ENCODE assay signal across 20 cellular contexts in the genomic region with DNA sequence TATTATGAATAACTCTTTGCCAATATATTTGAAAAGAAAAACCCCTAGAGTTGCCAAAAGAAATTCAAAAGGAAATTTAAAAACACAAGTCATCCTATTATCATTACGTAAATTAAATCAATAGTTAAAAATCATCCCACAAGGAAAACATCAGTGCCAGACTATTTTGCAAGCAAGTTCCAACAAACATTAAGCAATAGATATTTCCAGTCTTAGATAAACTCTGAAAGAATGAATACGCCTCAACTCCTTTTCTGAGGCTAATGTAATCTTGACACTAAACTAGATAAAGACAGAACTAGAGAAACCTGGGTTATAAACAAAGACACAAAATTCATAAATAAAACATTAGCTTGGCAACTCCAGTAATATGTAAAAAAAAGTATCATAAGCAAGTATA.
"Had no signal": no experiment of that assay in that cellular context is flagged by ENCODE, and none has a peak within 500 bp of the region (broad histone marks: within the 10 kb centered on the region; RNA-seq: fewer than 3 reads in every experiment).

No MANE protein-coding gene starts in this region.

- DNase-seq: activated CD4-positive, alpha-beta memory T cell treated with anti-CD3 and anti-CD28 coated beads, Interleukin-2, amount 10 ng/mL, durations not matched to agents 7 days and 5 days; activated CD4-positive, alpha-beta T cell treated with anti-CD3 and anti-CD28 coated beads for 1 hour; activated CD8-positive, alpha-beta memory T cell treated with anti-CD3 and anti-CD28 coated beads, Interleukin-2, amount 50 U/mL, for 4 hours; activated gamma-delta T cell treated with Interleukin-2 at 50 U/mL for 16 hours; activated T-cell treated with anti-CD3 and anti-CD28 coated beads, Interleukin-2, amount 50 U/mL, for 72 hours; central memory CD4-positive, alpha-beta T cell; dermis blood vessel endothelial cell; endodermal cell; left cardiac atrium; mucosa of descending colon; naive thymus-derived CD8-positive, alpha-beta T cell; posterior cingulate gyrus; right cardiac atrium; stimulated activated CD4-positive, alpha-beta T cell treated with anti-CD3 and anti-CD28 coated beads, Interleukin-2, amount 100 ng/mL, for 24 hours; stimulated activated naive CD4-positive, alpha-beta T cell treated with Interleukin-2 at 50 U/mL for 16 hours; T-cell; T1000; upper lobe of left lung had no signal

- H3K27ac Mint-ChIP-seq: activated CD4-positive, alpha-beta memory T cell treated with anti-CD3 and anti-CD28 coated beads, Interleukin-2, amount 10 ng/mL, durations not matched to agents 7 days and 5 days; activated T-cell treated with anti-CD3 and anti-CD28 coated beads, Interleukin-2, amount 50 U/mL, for 72 hours; endodermal cell; naive thymus-derived CD8-positive, alpha-beta T cell; T-cell had no signal

- H3K4me3 ChIP-seq: mucosa of descending colon, SK-N-MC, upper lobe of left lung had no signal

- H3K9me3 Mint-ChIP-seq: activated CD4-positive, alpha-beta memory T cell treated with anti-CD3 and anti-CD28 coated beads, Interleukin-2, amount 10 ng/mL, durations not matched to agents 7 days and 5 days had no signal

- H3K4me1 Mint-ChIP-seq: activated CD4-positive, alpha-beta memory T cell treated with anti-CD3 and anti-CD28 coated beads, Interleukin-2, amount 10 ng/mL, durations not matched to agents 7 days and 5 days had no signal

- H3K4me3 Mint-ChIP-seq: activated CD4-positive, alpha-beta memory T cell treated with anti-CD3 and anti-CD28 coated beads, Interleukin-2, amount 10 ng/mL, durations not matched to agents 7 days and 5 days; activated T-cell treated with anti-CD3 and anti-CD28 coated beads, Interleukin-2, amount 50 U/mL, for 72 hours; endodermal cell; naive thymus-derived CD8-positive, alpha-beta T cell; T-cell had no signal

- ATAC-seq: activated T-cell treated with anti-CD3 and anti-CD28 coated beads, Interleukin-2, amount 50 U/mL, for 72 hours; esophagus mucosa; mucosa of descending colon; naive thymus-derived CD8-positive, alpha-beta T cell; right cardiac atrium; T-cell had no signal
